In genomic region chr3:71370467-71370866, GRCh38 we compare ENCODE assay signal across 22 cellular contexts.
DNase-seq lines count a peak whose midpoint lies in the region; ATAC-seq, FAIRE-seq and TF ChIP-seq lines count a peak whose summit lies in the region.
"Had no signal": no experiment of that assay in that cellular context is flagged by ENCODE, and none has a peak within 500 bp of the region (broad histone marks: within the 10 kb centered on the region; RNA-seq: fewer than 3 reads in every experiment).

No MANE protein-coding gene starts in this region.

- TF ChIP-seq RAD21 in HepG2 (CRISPR knock-in tag; IDR thresholded peaks at IDR 0.05), result no peak

- H3K27ac ChIP-seq in HepG2 (ENCODE audit: extremely low read length, insufficient read depth, low read length), result no peak overlapping the region
- no peak overlapping the region for H3K27ac ChIP-seq in right lobe of liver
- H3K27ac ChIP-seq in breast epithelium, result peak overlapping the region; percentile 4 to 33
- H3K27ac ChIP-seq: epithelial cell of prostate, hepatocyte had no signal

- WGBS in HepG2 (ENCODE audit: low lambda C conversion rate), result 97% methylated on average over 5 of the region's 5 CpGs
- WGBS in right lobe of liver (ENCODE audit: insufficient coverage, low coverage, low lambda C conversion rate, missing lambda C conversion rate), result 95% methylated on average over 5 of the region's 5 CpGs

- H2AFZ ChIP-seq in HepG2 (ENCODE audit: low read length), result no peak overlapping the region
- H2AFZ ChIP-seq: hepatocyte had no signal

- H3K9me3 ChIP-seq in HepG2 (ENCODE audit: low read length), result no peaks in the 10 kb centered on the region
- no peaks in the 10 kb centered on the region for H3K9me3 ChIP-seq in right lobe of liver
- no peaks in the 10 kb centered on the region for H3K9me3 ChIP-seq in breast epithelium

- H3K9ac ChIP-seq in HepG2 (ENCODE audit: insufficient read depth, low read depth, low read length), result no peak overlapping the region

- DNase-seq in HepG2 (ENCODE audit: low spot score), result no peak
- no peak for DNase-seq in right lobe of liver
- DNase-seq in breast epithelium (ENCODE audit: low spot score in 2 of 2), result no peak
- DNase-seq in omental fat pad (ENCODE audit: low spot score), result no peak
- no peak for DNase-seq in DMS53 (lab: John Stamatoyannopoulos, UW)
- DNase-seq in cerebellar nuclear complex (lab: John Stamatoyannopoulos, UW), result no peak
- DNase-seq: activated B cell treated with CpG ODN at 0.5 μM for 24 hours; activated naive CD8-positive, alpha-beta T cell treated with anti-CD3 and anti-CD28 coated beads, Interleukin-2, amount 10 ng/mL, durations not matched to agents 7 days and 5 days; C1 segment of cervical spinal cord; effector CD4-positive, alpha-beta T cell; KG1; NCI-H1436 treated with DMSO at 0.1 percent for 48 hours; NCI-H526; SHP77 treated with DMSO at 0.1 percent for 48 hours; stimulated activated CD4-positive, alpha-beta T cell treated with anti-CD3 and anti-CD28 coated beads, Interleukin-2, amount 100 ng/mL, for 24 hours; T1000 had no signal

- TF ChIP-seq CTCF in HepG2 (CRISPR knock-in tag; IDR thresholded peaks at IDR 0.05) (no peak), right lobe of liver (IDR thresholded peaks at IDR 0.05) (no peak), breast epithelium (IDR thresholded peaks at IDR 0.05) (no peak), omental fat pad (IDR thresholded peaks at IDR 0.05) (no peak)

- TF ChIP-seq POLR2A in HepG2 (IDR thresholded peaks at IDR 0.05; ENCODE audit: insufficient read depth in 1 of 2, low read depth in 2 of 2, low read length in 2 of 2), result no peak
- no peak for TF ChIP-seq POLR2A in right lobe of liver (IDR thresholded peaks at IDR 0.05)
- no peak for TF ChIP-seq POLR2A in breast epithelium (IDR thresholded peaks at IDR 0.05)

- CTCF ChIA-PET in HepG2 (lab: Yijun Ruan, JAX; ENCODE audit: low intra/inter-chr PET ratio, low total read pairs), result no interaction called here

- FAIRE-seq in HepG2 (lab: Jason Lieb, UNC), result no peak

- intact Hi-C loops in HepG2 (cut with micrococcal nuclease; ENCODE audit: unreplicated experiment) (no loop called here), right lobe of liver (cut with DNase I) (no loop called here), breast epithelium (cut with DNase I; ENCODE audit: low total_unique reads) (no loop called here)

- no peaks in the 10 kb centered on the region; a peak in 1 of 5 replicates for H3K36me3 ChIP-seq in HepG2 (replicated peaks in 1 of 2; ENCODE audit: control insufficient read depth in 1 of 2, insufficient read depth in 2 of 2, low read length in 2 of 2)
- no peaks in the 10 kb centered on the region for H3K36me3 ChIP-seq in right lobe of liver
- no peaks in the 10 kb centered on the region for H3K36me3 ChIP-seq in breast epithelium

- ATAC-seq in HepG2 (no peak), right lobe of liver (no peak), omental fat pad (ENCODE audit: low FRiP score) (peak; percentile 17), HG03108 (IDR thresholded peaks at IDR 0.05; ENCODE audit: unreplicated experiment) (no peak), GM21447 (IDR thresholded peaks at IDR 0.05; ENCODE audit: unreplicated experiment) (no peak)
- ATAC-seq: stimulated activated memory B cell treated with anti-CD40 and anti-IgM and Interleukin-4, amounts not matched to agents 10 μg/mL and 1 μg/mL and 100 μg/mL, for 72 hours had no signal

- peaks cover 29% of the 10 kb centered on the region for H3K4me1 ChIP-seq in HepG2 (ENCODE audit: insufficient read depth, low read length)
- H3K4me1 ChIP-seq in right lobe of liver, result peaks cover 0 to 35% (median 14%) of the 10 kb centered on the region in 4 donors
- no peaks in the 10 kb centered on the region for H3K4me1 ChIP-seq in breast epithelium

- H4K20me1 ChIP-seq in HepG2 (ENCODE audit: insufficient read depth, low read length), result peaks cover 3% of the 10 kb centered on the region; the same call in 1 of the 2 replicates

- peaks cover 5% of the 10 kb centered on the region for H3K79me2 ChIP-seq in HepG2 (ENCODE audit: insufficient read depth, low read length)

- no peak overlapping the region for H3K4me2 ChIP-seq in HepG2 (ENCODE audit: low read depth, low read length)
- H3K4me2 ChIP-seq: hepatocyte, smooth muscle cell had no signal

- POLR2A ChIA-PET in HepG2 (lab: Yijun Ruan, JAX), result no interaction called here

- no TSS peak for BruUV-seq in HepG2 (replicated peaks; lab: Mats Ljungman, UMichigan)

- in situ Hi-C loops in HepG2 (cut with HindIII; ENCODE audit: extremely low pct_ligation_motif_present, low pct_unique_long_range_greater_than_20kb), result no loop called here

- H3K27me3 ChIP-seq in HepG2 (ENCODE audit: control insufficient read depth in 1 of 2, insufficient read depth in 2 of 2, low read length in 2 of 2) (no peaks in the 10 kb centered on the region), right lobe of liver (no peaks in the 10 kb centered on the region), breast epithelium (no peaks in the 10 kb centered on the region)
- H3K27me3 ChIP-seq: hepatocyte had no signal

- TF ChIP-seq EP300 in HepG2 (IDR thresholded peaks at IDR 0.05; ENCODE audit: low read depth in 2 of 2, low read length in 2 of 2) (no peak), HepG2 (CRISPR knock-in tag; IDR thresholded peaks at IDR 0.05; ENCODE audit: borderline replicate concordance) (no peak)

- H3K4me3 ChIP-seq in HepG2 (replicated peaks in 1 of 3; ENCODE audit: insufficient read depth in 1 of 3, low read depth in 2 of 3, low read length in 3 of 3) (no peak overlapping the region), right lobe of liver (no peak overlapping the region), breast epithelium (no peak overlapping the region)
- H3K4me3 ChIP-seq: hepatocyte, smooth muscle cell had no signal

TF ChIP-seq in HepG2, 621 proteins besides CTCF, POLR2A, EP300 and RAD21:
- TF ChIP-seq RXRA (CRISPR knock-in tag; IDR thresholded peaks at IDR 0.05), result no peak
- TF ChIP-seq MAFF (IDR thresholded peaks at IDR 0.05; ENCODE audit: low read depth, low read length), result 0 out of 2 replicates have a peak, but pooled peaks have one; percentile 20
- peak; percentile 48 to 63; a peak in 3 of 4 replicates for TF ChIP-seq MAFK (conservative IDR thresholded peaks at IDR 0.05 in 1 of 2, IDR thresholded peaks at IDR 0.05 in 1 of 2; ENCODE audit: low read length in 2 of 2)
- no peak for TF ChIP-seq PRMT3 (CRISPR knock-in tag; IDR thresholded peaks at IDR 0.05; ENCODE audit: borderline replicate concordance, low read depth)

Comparison
In these comparisons a context has a peak if more than half of its experiments do, and no peak if none do; other contexts are left out.
1. H3K27ac ChIP-seq: peak in breast epithelium (2 of 2); none in HepG2 (single experiment) and right lobe of liver (0 of 3).